Comparison of ENCODE assay signal across 15 cellular contexts in genomic region chr2:98875746-98876145, GRCh38.
DNase-seq lines count a peak whose midpoint lies in the region; ATAC-seq and TF ChIP-seq lines count a peak whose summit lies in the region.
"Had no signal": no experiment of that assay in that cellular context is flagged by ENCODE, and none has a peak within 500 bp of the region (broad histone marks: within the 10 kb centered on the region; RNA-seq: fewer than 3 reads in every experiment).

No MANE protein-coding gene starts in this region.

- no peak for DNase-seq in natural killer cell treated with Interleukin-12 subunit alpha and Interleukin-12 subunit beta and Interleukin-15 and Interleukin-18, amount 100 ng/mL, for 72 hours (ENCODE audit: low spot score)
- DNase-seq in natural killer cell (no peak), iPS-NIHi11 (ENCODE audit: low spot score) (no peak), HUDEP-2 (lab: John Stamatoyannopoulos, UW; ENCODE audit: unreplicated experiment in 76 of 76) (no peak), WTC11 (ENCODE audit: low spot score) (no peak)
- no peak for DNase-seq in central memory CD8-positive, alpha-beta T cell (ENCODE audit: low spot score in 2 of 2)
- DNase-seq in stimulated activated effector memory CD8-positive, alpha-beta T cell treated with anti-CD3 and anti-CD28 coated beads, Interleukin-12 subunit alpha, Interleukin-12 subunit beta, amount 100 ng/mL, for 72 hours (ENCODE audit: low spot score in 2 of 2), result peak in 1 of 2 donors; percentile 55
- DNase-seq: BE2C; CD4-positive, alpha-beta memory T cell; DMS153; DMS79 treated with DMSO at 0.1 percent for 48 hours; EL; GM23248 had no signal

- no peak overlapping the region for H3K27ac Mint-ChIP-seq in natural killer cell treated with Interleukin-12 subunit alpha and Interleukin-12 subunit beta and Interleukin-15 and Interleukin-18, amount 100 ng/mL, for 72 hours
- H3K27ac Mint-ChIP-seq in natural killer cell (no peak overlapping the region), WTC11 (no peak overlapping the region)
- peak overlapping the region; percentile 65 for H3K27ac Mint-ChIP-seq in central memory CD8-positive, alpha-beta T cell (ENCODE audit: low read depth)
- H3K27ac Mint-ChIP-seq in stimulated activated effector memory CD8-positive, alpha-beta T cell treated with anti-CD3 and anti-CD28 coated beads, Interleukin-12 subunit alpha, Interleukin-12 subunit beta, amount 100 ng/mL, for 72 hours, result peak overlapping the region; percentile 7
- H3K27ac Mint-ChIP-seq: CD4-positive, alpha-beta memory T cell; IgD-negative memory B cell had no signal

- peaks cover 0 to 5% of the 10 kb centered on the region in 2 donors for H3K27me3 Mint-ChIP-seq in natural killer cell treated with Interleukin-12 subunit alpha and Interleukin-12 subunit beta and Interleukin-15 and Interleukin-18, amount 100 ng/mL, for 72 hours
- H3K27me3 Mint-ChIP-seq in natural killer cell (ENCODE audit: low read depth in 2 of 2), result peaks cover 0 to 2% of the 10 kb centered on the region in 2 donors
- H3K27me3 Mint-ChIP-seq in central memory CD8-positive, alpha-beta T cell, result no peaks in the 10 kb centered on the region
- no peaks in the 10 kb centered on the region for H3K27me3 Mint-ChIP-seq in WTC11 (ENCODE audit: low read depth)
- H3K27me3 Mint-ChIP-seq: CD4-positive, alpha-beta memory T cell had no signal

- intact Hi-C loops in natural killer cell (cut with micrococcal nuclease), result no loop called here

- ATAC-seq in natural killer cell treated with Interleukin-12 subunit alpha and Interleukin-12 subunit beta and Interleukin-15 and Interleukin-18, amount 100 ng/mL, for 72 hours, result no peak
- ATAC-seq in natural killer cell (no peak), WTC11 (no peak)
- no peak for ATAC-seq in central memory CD8-positive, alpha-beta T cell (replicated peaks; ENCODE audit: extremely low read depth, poor library complexity, severe bottlenecking)
- ATAC-seq in stimulated activated effector memory CD8-positive, alpha-beta T cell treated with anti-CD3 and anti-CD28 coated beads, Interleukin-12 subunit alpha, Interleukin-12 subunit beta, amount 100 ng/mL, for 72 hours, result no peak
- ATAC-seq: HCT116 had no signal

- CTCF ChIA-PET in WTC11 (lab: Charles Lee), result interaction anchor here (0.7 kb wide), 1 partner anchor 37 kb away, joined by 3 read pairs; no protein-coding TSS in a partner anchor

- H3K9me3 Mint-ChIP-seq in natural killer cell treated with Interleukin-12 subunit alpha and Interleukin-12 subunit beta and Interleukin-15 and Interleukin-18, amount 100 ng/mL, for 72 hours, result no peaks in the 10 kb centered on the region
- H3K9me3 Mint-ChIP-seq in natural killer cell, result no peaks in the 10 kb centered on the region
- H3K9me3 Mint-ChIP-seq in central memory CD8-positive, alpha-beta T cell, result no peaks in the 10 kb centered on the region
- H3K9me3 Mint-ChIP-seq in stimulated activated effector memory CD8-positive, alpha-beta T cell treated with anti-CD3 and anti-CD28 coated beads, Interleukin-12 subunit alpha, Interleukin-12 subunit beta, amount 100 ng/mL, for 72 hours, result no peaks in the 10 kb centered on the region
- H3K9me3 Mint-ChIP-seq in WTC11, result no peaks in the 10 kb centered on the region
- H3K9me3 Mint-ChIP-seq: CD4-positive, alpha-beta memory T cell; IgD-negative memory B cell had no signal

- no peaks in the 10 kb centered on the region for H3K36me3 Mint-ChIP-seq in natural killer cell treated with Interleukin-12 subunit alpha and Interleukin-12 subunit beta and Interleukin-15 and Interleukin-18, amount 100 ng/mL, for 72 hours
- H3K36me3 Mint-ChIP-seq in natural killer cell (no peaks in the 10 kb centered on the region), WTC11 (no peaks in the 10 kb centered on the region)
- peaks cover 4% of the 10 kb centered on the region for H3K36me3 Mint-ChIP-seq in central memory CD8-positive, alpha-beta T cell (ENCODE audit: insufficient read depth)
- no peaks in the 10 kb centered on the region for H3K36me3 Mint-ChIP-seq in stimulated activated effector memory CD8-positive, alpha-beta T cell treated with anti-CD3 and anti-CD28 coated beads, Interleukin-12 subunit alpha, Interleukin-12 subunit beta, amount 100 ng/mL, for 72 hours
- H3K36me3 Mint-ChIP-seq: CD4-positive, alpha-beta memory T cell; IgD-negative memory B cell had no signal

- POLR2A ChIA-PET in WTC11 (lab: Charles Lee), result no interaction called here

- TF ChIP-seq CTCF in natural killer cell (IDR thresholded peaks at IDR 0.05), result no peak
- TF ChIP-seq CTCF in WTC11 (IDR thresholded peaks at IDR 0.05), result no peak

- H3K4me3 Mint-ChIP-seq in natural killer cell treated with Interleukin-12 subunit alpha and Interleukin-12 subunit beta and Interleukin-15 and Interleukin-18, amount 100 ng/mL, for 72 hours, result peak overlapping the region; percentile 60
- H3K4me3 Mint-ChIP-seq in natural killer cell (no peak overlapping the region), WTC11 (no peak overlapping the region)
- no peak overlapping the region for H3K4me3 Mint-ChIP-seq in central memory CD8-positive, alpha-beta T cell
- H3K4me3 Mint-ChIP-seq in stimulated activated effector memory CD8-positive, alpha-beta T cell treated with anti-CD3 and anti-CD28 coated beads, Interleukin-12 subunit alpha, Interleukin-12 subunit beta, amount 100 ng/mL, for 72 hours, result peak overlapping the region; percentile 35
- H3K4me3 Mint-ChIP-seq: CD4-positive, alpha-beta memory T cell had no signal

- peaks cover 0 to 9% of the 10 kb centered on the region in 2 donors for H3K4me1 Mint-ChIP-seq in natural killer cell treated with Interleukin-12 subunit alpha and Interleukin-12 subunit beta and Interleukin-15 and Interleukin-18, amount 100 ng/mL, for 72 hours (ENCODE audit: low read depth in 2 of 2)
- H3K4me1 Mint-ChIP-seq in natural killer cell (no peaks in the 10 kb centered on the region), WTC11 (0 out of 2 replicates have a peak, but pooled peaks cover 3% of the 10 kb centered on the region)
- H3K4me1 Mint-ChIP-seq in central memory CD8-positive, alpha-beta T cell, result peaks cover 11% of the 10 kb centered on the region
- H3K4me1 Mint-ChIP-seq in stimulated activated effector memory CD8-positive, alpha-beta T cell treated with anti-CD3 and anti-CD28 coated beads, Interleukin-12 subunit alpha, Interleukin-12 subunit beta, amount 100 ng/mL, for 72 hours, result peaks cover 19% of the 10 kb centered on the region

TF ChIP-seq in WTC11, 78 proteins besides CTCF, POLR2A, EP300 and RAD21 (continues in another document):
- no peak for TF ChIP-seq MXD4 (CRISPR knock-in tag; IDR thresholded peaks at IDR 0.05; ENCODE audit: borderline replicate concordance)
- no peak for TF ChIP-seq SMAD3 (CRISPR knock-in tag; IDR thresholded peaks at IDR 0.05; ENCODE audit: borderline replicate concordance)
- TF ChIP-seq ZNF423 (CRISPR knock-in tag; IDR thresholded peaks at IDR 0.05), result no peak
- no peak for TF ChIP-seq ZNF532 (CRISPR knock-in tag; IDR thresholded peaks at IDR 0.05; ENCODE audit: borderline replicate concordance)
- TF ChIP-seq ERG (CRISPR knock-in tag; IDR thresholded peaks at IDR 0.05), result no peak
- TF ChIP-seq ATF2 (CRISPR knock-in tag; IDR thresholded peaks at IDR 0.05; ENCODE audit: borderline replicate concordance, low read depth), result no peak

Comparison
In these comparisons a context has a peak if more than half of its experiments do, and no peak if none do; other contexts are left out.
1. H3K4me3 Mint-ChIP-seq: peak in natural killer cell treated with Interleukin-12 subunit alpha and Interleukin-12 subunit beta and Interleukin-15 and Interleukin-18, amount 100 ng/mL, for 72 hours (single experiment) and stimulated activated effector memory CD8-positive, alpha-beta T cell treated with anti-CD3 and anti-CD28 coated beads, Interleukin-12 subunit alpha, Interleukin-12 subunit beta, amount 100 ng/mL, for 72 hours (single experiment); none in natural killer cell (single experiment), central memory CD8-positive, alpha-beta T cell (single experiment) and WTC11 (single experiment).
2. H3K27ac Mint-ChIP-seq: peak in central memory CD8-positive, alpha-beta T cell (single experiment) and stimulated activated effector memory CD8-positive, alpha-beta T cell treated with anti-CD3 and anti-CD28 coated beads, Interleukin-12 subunit alpha, Interleukin-12 subunit beta, amount 100 ng/mL, for 72 hours (single experiment); none in natural killer cell treated with Interleukin-12 subunit alpha and Interleukin-12 subunit beta and Interleukin-15 and Interleukin-18, amount 100 ng/mL, for 72 hours (0 of 2), natural killer cell (0 of 2) and WTC11 (single experiment).